Comparison of ENCODE assay signal across 38 cellular contexts in the genomic region with DNA sequence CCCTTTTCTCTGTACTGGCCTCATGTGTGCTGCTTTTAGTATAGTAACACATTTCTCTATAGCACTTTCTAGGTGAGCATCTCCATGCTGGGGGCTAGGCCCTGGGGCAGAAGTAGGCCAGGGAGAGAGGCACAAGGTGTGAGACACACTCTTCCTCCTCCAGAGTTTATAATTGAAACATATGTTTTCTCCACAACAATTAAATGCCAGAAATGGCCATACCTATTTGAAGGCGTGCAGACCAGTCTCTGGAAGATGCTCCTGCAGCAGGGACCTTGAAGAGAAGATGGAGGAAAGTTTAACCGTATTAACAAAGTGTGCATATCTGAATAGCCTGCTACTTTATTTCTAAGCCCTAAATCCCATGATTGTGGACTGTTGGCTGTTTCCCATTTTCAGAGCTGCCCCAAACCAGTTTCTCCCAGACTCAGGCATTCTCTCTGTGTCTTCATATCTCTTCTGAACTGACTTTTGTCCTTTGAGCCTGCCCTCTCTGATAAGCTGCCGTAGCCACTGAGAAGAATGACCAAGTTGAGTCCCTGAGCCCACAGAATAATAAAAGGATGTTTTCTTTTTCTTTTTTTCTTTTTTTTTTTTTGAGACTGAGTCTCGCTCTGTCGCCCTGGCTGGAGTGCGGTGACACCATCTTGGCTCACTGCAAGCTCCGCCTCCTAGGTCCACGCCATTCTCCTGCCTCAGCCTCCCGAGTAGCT.
DNase-seq lines count a peak whose midpoint lies in the region; ATAC-seq and TF ChIP-seq lines count a peak whose summit lies in the region.
"Had no signal": no experiment of that assay in that cellular context is flagged by ENCODE, and none has a peak within 500 bp of the region (broad histone marks: within the 10 kb centered on the region; RNA-seq: fewer than 3 reads in every experiment).

No MANE protein-coding gene starts in this region.

- TF ChIP-seq POLR2A in erythroblast (IDR thresholded peaks at IDR 0.05; ENCODE audit: low read length), result no peak

- no peaks in the 10 kb centered on the region for H3K27me3 ChIP-seq in CD8-positive, alpha-beta memory T cell (ENCODE audit: insufficient read depth, low read length, poor library complexity, severe bottlenecking)
- no peaks in the 10 kb centered on the region for H3K27me3 ChIP-seq in neutrophil
- H3K27me3 ChIP-seq: BLaER1 treated with 17β-estradiol and CSF1 and Interleukin-3, amounts not matched to agents 10 nM and 100 nM; esophagus muscularis mucosa; MG63; upper lobe of right lung had no signal

- no peak overlapping the region for H3K4me3 Mint-ChIP-seq in CD8-positive, alpha-beta memory T cell
- H3K4me3 Mint-ChIP-seq: central memory CD8-positive, alpha-beta T cell; endodermal cell; HFFc6; naive thymus-derived CD4-positive, alpha-beta T cell; stimulated activated effector memory CD8-positive, alpha-beta T cell treated with anti-CD3 and anti-CD28 coated beads, Interleukin-12 subunit alpha, Interleukin-12 subunit beta, amount 100 ng/mL, for 72 hours; T-helper 17 cell had no signal

- H3K36me3 Mint-ChIP-seq in CD8-positive, alpha-beta memory T cell, result peaks cover 0 to 31% (median 5%) of the 10 kb centered on the region in 3 donors

- H3K4me1 ChIP-seq in CD8-positive, alpha-beta memory T cell (ENCODE audit: insufficient read depth, low read length), result peaks cover 8% of the 10 kb centered on the region
- H3K4me1 ChIP-seq in neutrophil (ENCODE audit: control insufficient read depth in 1 of 2, insufficient read depth in 1 of 2, low read depth in 1 of 2, low read length in 1 of 2), result peaks cover 33 to 36% of the 10 kb centered on the region in 2 experiments

- no peak for DNase-seq in CD8-positive, alpha-beta memory T cell
- peak; percentile 96 for DNase-seq in OCI-M1 (lab: John Stamatoyannopoulos, UW)
- DNase-seq in erythroblast (lab: John Stamatoyannopoulos, UW), result peak; percentile 75 to 87
- no peak for DNase-seq in DMS 273 treated with DMSO at 0.1 percent for 48 hours (lab: John Stamatoyannopoulos, UW)
- no peak for DNase-seq in NCI-H128 (lab: John Stamatoyannopoulos, UW; ENCODE audit: unreplicated experiment)
- DNase-seq: activated CD4-positive, alpha-beta T cell treated with anti-CD3 and anti-CD28 coated beads, Interleukin-2, amount 50 U/mL, for 1 hour; activated effector memory CD4-positive, alpha-beta T cell treated with Interleukin-2 at 50 U/mL for 16 hours; activated T-cell treated with anti-CD3 and anti-CD28 coated beads, Interleukin-2, amount 50 U/mL, for 1 hour; Calu3; dermis blood vessel endothelial cell; DMS79 treated with DMSO at 0.1 percent for 48 hours; endodermal cell; foreskin fibroblast; GDM1; head of caudate nucleus; HFFc6; islet precursor cell; left ventricle myocardium superior; MG63; midbrain; naive thymus-derived CD4-positive, alpha-beta T cell; NCI-H1105 treated with DMSO at 0.1 percent for 48 hours; NCI-H2029; NCI-H524 treated with DMSO at 0.1 percent for 48 hours; occipital lobe; T-helper 17 cell; upper lobe of right lung; WERI-Rb-1 had no signal

- H3K4me3 ChIP-seq in CD8-positive, alpha-beta memory T cell (ENCODE audit: low read length), result no peak overlapping the region
- H3K4me3 ChIP-seq in neutrophil (ENCODE audit: low read depth in 1 of 2, low read length in 1 of 2), result no peak overlapping the region
- H3K4me3 ChIP-seq: BLaER1 treated with 17β-estradiol and CSF1 and Interleukin-3, amounts not matched to agents 10 nM and 100 nM; esophagus muscularis mucosa; MG63; upper lobe of right lung had no signal

- H3K9me3 Mint-ChIP-seq in CD8-positive, alpha-beta memory T cell, result no peaks in the 10 kb centered on the region
- H3K9me3 Mint-ChIP-seq: central memory CD8-positive, alpha-beta T cell; endodermal cell; HFFc6; naive thymus-derived CD4-positive, alpha-beta T cell; stimulated activated effector memory CD8-positive, alpha-beta T cell treated with anti-CD3 and anti-CD28 coated beads, Interleukin-12 subunit alpha, Interleukin-12 subunit beta, amount 100 ng/mL, for 72 hours had no signal

- ATAC-seq in HG02759 (IDR thresholded peaks at IDR 0.05; ENCODE audit: unreplicated experiment) (no peak), GM19328 (IDR thresholded peaks at IDR 0.05; ENCODE audit: unreplicated experiment) (no peak)
- ATAC-seq: left ventricle myocardium superior; naive thymus-derived CD4-positive, alpha-beta T cell; Right ventricle myocardium inferior; SK-N-SH treated with all-trans-retinoic acid at 6 μM for 48 hours; stimulated activated effector memory CD8-positive, alpha-beta T cell treated with anti-CD3 and anti-CD28 coated beads, Interleukin-12 subunit alpha, Interleukin-12 subunit beta, amount 100 ng/mL, for 72 hours; T-helper 17 cell; upper lobe of right lung had no signal

- TF ChIP-seq CTCF in neutrophil (IDR thresholded peaks at IDR 0.05), result no peak

- peaks cover 28 to 72% (median 59%) of the 10 kb centered on the region in 3 donors for H3K4me1 Mint-ChIP-seq in CD8-positive, alpha-beta memory T cell

- H3K27ac ChIP-seq in CD8-positive, alpha-beta memory T cell (ENCODE audit: low read depth, low read length), result peak overlapping the region; percentile 68
- H3K27ac ChIP-seq in neutrophil, result peak overlapping the region; percentile 28
- H3K27ac ChIP-seq: esophagus muscularis mucosa, KMS-11, upper lobe of right lung, WERI-Rb-1 had no signal

- POLR2A ChIA-PET in CD8-positive, alpha-beta memory T cell (lab: Charles Lee), result no interaction called here

- H3K9me3 ChIP-seq in CD8-positive, alpha-beta memory T cell (ENCODE audit: low read length), result no peaks in the 10 kb centered on the region
- no peaks in the 10 kb centered on the region for H3K9me3 ChIP-seq in neutrophil
- H3K9me3 ChIP-seq: BLaER1 treated with 17β-estradiol and CSF1 and Interleukin-3, amounts not matched to agents 10 nM and 100 nM; esophagus muscularis mucosa; MG63; upper lobe of right lung had no signal

- H3K36me3 ChIP-seq in CD8-positive, alpha-beta memory T cell (ENCODE audit: insufficient read depth, low read length), result peaks cover 5% of the 10 kb centered on the region
- peaks cover 5% of the 10 kb centered on the region for H3K36me3 ChIP-seq in neutrophil
- H3K36me3 ChIP-seq: esophagus muscularis mucosa, MG63, upper lobe of right lung, WERI-Rb-1 had no signal

- CTCF ChIA-PET in CD8-positive, alpha-beta memory T cell (lab: Charles Lee), result interaction anchor here (0.7 kb wide), 1 partner anchor 25 kb away, joined by 3 read pairs; no protein-coding TSS in a partner anchor

- H3K27ac Mint-ChIP-seq in CD8-positive, alpha-beta memory T cell, result peak overlapping the region in 3 of 8 donors; percentile 17 to 38 (median 32)
- H3K27ac Mint-ChIP-seq: HFFc6; stimulated activated effector memory CD8-positive, alpha-beta T cell treated with anti-CD3 and anti-CD28 coated beads, Interleukin-12 subunit alpha, Interleukin-12 subunit beta, amount 100 ng/mL, for 72 hours; T-helper 17 cell had no signal

- no peaks in the 10 kb centered on the region for H3K27me3 Mint-ChIP-seq in CD8-positive, alpha-beta memory T cell
- H3K27me3 Mint-ChIP-seq: central memory CD8-positive, alpha-beta T cell; naive thymus-derived CD4-positive, alpha-beta T cell; T-helper 17 cell had no signal

Comparison
In these comparisons a context has a peak if more than half of its experiments do, and no peak if none do; other contexts are left out.
1. DNase-seq: peak in OCI-M1 (single experiment) and erythroblast (2 of 2); none in CD8-positive, alpha-beta memory T cell (0 of 5), DMS 273 treated with DMSO at 0.1 percent for 48 hours (single experiment) and NCI-H128 (single experiment).